8 cellular contexts compared by ENCODE assay signal in genomic region chr7:12210179-12211053, GRCh38. TPM values are rescaled to one million over a fixed set of nuclear protein-coding genes. Genes with fewer than 3 reads are reported as not detected.
DNase-seq lines count a peak whose midpoint lies in the region; ATAC-seq and TF ChIP-seq lines count a peak whose summit lies in the region.

No MANE protein-coding gene starts in this region.

- peak; percentile 24 for ATAC-seq in activated CD4-positive, alpha-beta T cell treated with anti-CD3 and anti-CD28 coated beads for 36 hours
- peak; percentile 38 for ATAC-seq in GM23338

- peak overlapping the region; percentile 17; the same call in 1 of the 2 replicates for H3K27ac ChIP-seq in GM23338 (ENCODE audit: low read depth)
- peak overlapping the region; percentile 95 for H3K27ac ChIP-seq in left ventricle myocardium inferior (replicated peaks)
- peak overlapping the region; percentile 95 for H3K27ac ChIP-seq in rectal smooth muscle tissue (ENCODE audit: low read depth, low read length)

- POLR2A ChIA-PET in activated CD4-positive, alpha-beta T cell treated with anti-CD3 and anti-CD28 coated beads for 36 hours (lab: Charles Lee), result interaction anchor here (0.6 to 1.2 kb wide), 3 partner anchors 13 to 47 kb away, joined by 3 read pairs; no protein-coding TSS in a partner anchor

- peaks cover 27% of the 10 kb centered on the region for H3K4me1 Mint-ChIP-seq in activated CD4-positive, alpha-beta T cell treated with anti-CD3 and anti-CD28 coated beads for 36 hours
- H3K4me1 Mint-ChIP-seq in GM23338, result peaks cover 14% of the 10 kb centered on the region
- H3K4me1 Mint-ChIP-seq in activated naive CD4-positive, alpha-beta T cell treated with anti-CD3 and anti-CD28 coated beads, Interleukin-2, amount 10 ng/mL, durations not matched to agents 7 days and 5 days, result peaks cover 34% of the 10 kb centered on the region

- intact Hi-C loops in activated CD4-positive, alpha-beta T cell treated with anti-CD3 and anti-CD28 coated beads for 36 hours (cut with DNase I, micrococcal nuclease), result loop anchor here (1.0 to 10.0 kb wide), 7 partner anchors 47 to 1270 kb away; partner anchors contain the start of genes PHF14 (in 1 of the 2) and VWDE (in 1 of the 2)
- intact Hi-C loops in left ventricle myocardium inferior (cut with micrococcal nuclease), result no loop called here

- H3K4me3 ChIP-seq in GM23338 (peak overlapping the region; percentile 74), left ventricle myocardium inferior (peak overlapping the region; percentile 85), rectal smooth muscle tissue (ENCODE audit: low read length) (peak overlapping the region; percentile 98)

- H3K9me2 ChIP-seq in GM23338 (ENCODE audit: insufficient read depth), result no peaks in the 10 kb centered on the region

- CTCF ChIA-PET in activated CD4-positive, alpha-beta T cell treated with anti-CD3 and anti-CD28 coated beads for 36 hours (lab: Charles Lee), result interaction anchor here (0.7 to 0.8 kb wide), 2 partner anchors 77 to 87 kb away, joined by 3 read pairs; no protein-coding TSS in a partner anchor
- CTCF ChIA-PET in activated naive CD4-positive, alpha-beta T cell treated with anti-CD3 and anti-CD28 coated beads, Interleukin-2, amount 10 ng/mL, durations not matched to agents 7 days and 5 days (lab: Charles Lee), result interaction anchor here (0.6 to 1.4 kb wide), 6 partner anchors 46 to 112 kb away, joined by 3 read pairs; no protein-coding TSS in a partner anchor

- no peak for DNase-seq in activated CD4-positive, alpha-beta T cell treated with anti-CD3 and anti-CD28 coated beads for 36 hours
- no peak for DNase-seq in activated CD4-positive, alpha-beta T cell treated with anti-CD3 and anti-CD28 coated beads, Interleukin-2, amount 50 U/mL, for 48 hours
- DNase-seq in GM23338 (ENCODE audit: low spot score), result peak; percentile 58
- peak; percentile 79 for DNase-seq in KG1 (lab: John Stamatoyannopoulos, UW)
- no peak for DNase-seq in activated naive CD4-positive, alpha-beta T cell treated with anti-CD3 and anti-CD28 coated beads, Interleukin-2, amount 10 ng/mL, durations not matched to agents 7 days and 5 days
- DNase-seq in left ventricle myocardium inferior, result peak; percentile 14
- DNase-seq in OCI-M1 (lab: John Stamatoyannopoulos, UW), result no peak

- 0 out of 2 replicates have a peak, but pooled peaks cover 5% of the 10 kb centered on the region for H3F3A ChIP-seq in GM23338 (replicated peaks; ENCODE audit: low read depth)

- peak overlapping the region; percentile 99 for H3K9ac ChIP-seq in rectal smooth muscle tissue (ENCODE audit: low read length)

- peaks cover 22% of the 10 kb centered on the region for H3K79me2 ChIP-seq in GM23338 (replicated peaks; ENCODE audit: insufficient read depth)

- H3K27me3 Mint-ChIP-seq in activated CD4-positive, alpha-beta T cell treated with anti-CD3 and anti-CD28 coated beads for 36 hours, result no peaks in the 10 kb centered on the region
- H3K27me3 Mint-ChIP-seq in GM23338 (ENCODE audit: insufficient read depth, low read depth, poor library complexity), result peaks cover 6% of the 10 kb centered on the region
- H3K27me3 Mint-ChIP-seq in activated naive CD4-positive, alpha-beta T cell treated with anti-CD3 and anti-CD28 coated beads, Interleukin-2, amount 10 ng/mL, durations not matched to agents 7 days and 5 days, result peaks cover 13% of the 10 kb centered on the region

- H2AFZ ChIP-seq in GM23338, result peak overlapping the region; percentile 97

- H3K36me3 ChIP-seq in GM23338 (ENCODE audit: insufficient read depth), result no peaks in the 10 kb centered on the region
- H3K36me3 ChIP-seq in left ventricle myocardium inferior, result peaks cover 7% of the 10 kb centered on the region
- H3K36me3 ChIP-seq in rectal smooth muscle tissue (ENCODE audit: control insufficient read depth, insufficient read depth, low read length), result no peaks in the 10 kb centered on the region

- H3K27ac Mint-ChIP-seq in activated CD4-positive, alpha-beta T cell treated with anti-CD3 and anti-CD28 coated beads for 36 hours, result peak overlapping the region; percentile 89
- peak overlapping the region; percentile 56 for H3K27ac Mint-ChIP-seq in GM23338
- peak overlapping the region; percentile 98 for H3K27ac Mint-ChIP-seq in activated naive CD4-positive, alpha-beta T cell treated with anti-CD3 and anti-CD28 coated beads, Interleukin-2, amount 10 ng/mL, durations not matched to agents 7 days and 5 days

- no peaks in the 10 kb centered on the region for H3K9me3 Mint-ChIP-seq in activated CD4-positive, alpha-beta T cell treated with anti-CD3 and anti-CD28 coated beads for 36 hours (ENCODE audit: low read depth)
- no peaks in the 10 kb centered on the region for H3K9me3 Mint-ChIP-seq in GM23338
- H3K9me3 Mint-ChIP-seq in activated naive CD4-positive, alpha-beta T cell treated with anti-CD3 and anti-CD28 coated beads, Interleukin-2, amount 10 ng/mL, durations not matched to agents 7 days and 5 days, result no peaks in the 10 kb centered on the region

- H3K4me3 Mint-ChIP-seq in activated CD4-positive, alpha-beta T cell treated with anti-CD3 and anti-CD28 coated beads for 36 hours, result peak overlapping the region; percentile 98
- H3K4me3 Mint-ChIP-seq in GM23338, result peak overlapping the region; percentile 84
- peak overlapping the region; percentile 91 for H3K4me3 Mint-ChIP-seq in activated naive CD4-positive, alpha-beta T cell treated with anti-CD3 and anti-CD28 coated beads, Interleukin-2, amount 10 ng/mL, durations not matched to agents 7 days and 5 days

- H4K20me1 ChIP-seq in GM23338 (replicated peaks; ENCODE audit: insufficient read depth), result no peaks in the 10 kb centered on the region

- peaks cover 14% of the 10 kb centered on the region for H3K27me3 ChIP-seq in GM23338 (ENCODE audit: insufficient read depth)
- H3K27me3 ChIP-seq in left ventricle myocardium inferior (ENCODE audit: low read depth), result no peaks in the 10 kb centered on the region
- H3K27me3 ChIP-seq in rectal smooth muscle tissue (ENCODE audit: control insufficient read depth, insufficient read depth, low read length), result no peaks in the 10 kb centered on the region

- H3K36me3 Mint-ChIP-seq in activated CD4-positive, alpha-beta T cell treated with anti-CD3 and anti-CD28 coated beads for 36 hours (ENCODE audit: low read depth), result peaks cover 7% of the 10 kb centered on the region
- H3K36me3 Mint-ChIP-seq in GM23338 (ENCODE audit: low read depth), result no peaks in the 10 kb centered on the region
- peaks cover 17% of the 10 kb centered on the region for H3K36me3 Mint-ChIP-seq in activated naive CD4-positive, alpha-beta T cell treated with anti-CD3 and anti-CD28 coated beads, Interleukin-2, amount 10 ng/mL, durations not matched to agents 7 days and 5 days

- no peak for TF ChIP-seq CTCF in GM23338 (conservative IDR thresholded peaks at IDR 0.05; ENCODE audit: low read depth in 2 of 2)
- no peak for TF ChIP-seq CTCF in left ventricle myocardium inferior (IDR thresholded peaks at IDR 0.05; ENCODE audit: borderline replicate concordance)

- H3K4me2 ChIP-seq in GM23338, result peak overlapping the region; percentile 97

- no peaks in the 10 kb centered on the region for H3K9me3 ChIP-seq in left ventricle myocardium inferior (replicated peaks)

- H3K4me1 ChIP-seq in GM23338 (ENCODE audit: insufficient read depth) (peaks cover 10% of the 10 kb centered on the region), left ventricle myocardium inferior (peaks cover 33% of the 10 kb centered on the region), rectal smooth muscle tissue (ENCODE audit: control insufficient read depth, insufficient read depth, low read length) (peaks cover 2% of the 10 kb centered on the region)

TF ChIP-seq in GM23338, 12 proteins besides CTCF, POLR2A, EP300 and RAD21 (continues in another document):
- TF ChIP-seq ZNF114 (CRISPR knock-in tag; IDR thresholded peaks at IDR 0.05) (no peak), EZH2phosphoT487 (IDR thresholded peaks at IDR 0.05; ENCODE audit: unreplicated experiment) (no peak)

RNA-seq across cellular contexts. Expression of gene TMEM106B, which starts 0.7 kb away (rescaled TPM):
- 10 to 100 TPM; 21.6 to 25.3 TPM for total RNA-seq in activated CD4-positive, alpha-beta T cell treated with anti-CD3 and anti-CD28 coated beads for 36 hours
- 36.1 and 42.8 TPM in 2 replicates for total RNA-seq in GM23338 (2014; rRNA removed; shearing (Covaris generic))
- 20.1 and 21.1 TPM in 2 replicates for polyA plus RNA-seq in GM23338 (2016; fragmentation: Nextera tagmentation; extraction: Ambion mirVana)
- total RNA-seq in left ventricle myocardium inferior, result 60.3 TPM

Comparison
In these comparisons a context has a peak if more than half of its experiments do, and no peak if none do; other contexts are left out.
1. DNase-seq: peak in GM23338 (single experiment), KG1 (single experiment) and left ventricle myocardium inferior (single experiment); none in activated CD4-positive, alpha-beta T cell treated with anti-CD3 and anti-CD28 coated beads for 36 hours (single experiment), activated CD4-positive, alpha-beta T cell treated with anti-CD3 and anti-CD28 coated beads, Interleukin-2, amount 50 U/mL, for 48 hours (0 of 2), activated naive CD4-positive, alpha-beta T cell treated with anti-CD3 and anti-CD28 coated beads, Interleukin-2, amount 10 ng/mL, durations not matched to agents 7 days and 5 days (single experiment) and OCI-M1 (single experiment).
2. H3K27ac ChIP-seq: peak in every context shown above with its lines; median percentile 95 in left ventricle myocardium inferior; 95 in rectal smooth muscle tissue; 17 in GM23338.
3. Peak in every context shown above with its lines, with median percentiles within 50 percentile points of each other: H3K27ac Mint-ChIP-seq, H3K4me3 Mint-ChIP-seq and H3K4me3 ChIP-seq.